ENCODE assay signal across 21 cellular contexts in the genomic region with DNA sequence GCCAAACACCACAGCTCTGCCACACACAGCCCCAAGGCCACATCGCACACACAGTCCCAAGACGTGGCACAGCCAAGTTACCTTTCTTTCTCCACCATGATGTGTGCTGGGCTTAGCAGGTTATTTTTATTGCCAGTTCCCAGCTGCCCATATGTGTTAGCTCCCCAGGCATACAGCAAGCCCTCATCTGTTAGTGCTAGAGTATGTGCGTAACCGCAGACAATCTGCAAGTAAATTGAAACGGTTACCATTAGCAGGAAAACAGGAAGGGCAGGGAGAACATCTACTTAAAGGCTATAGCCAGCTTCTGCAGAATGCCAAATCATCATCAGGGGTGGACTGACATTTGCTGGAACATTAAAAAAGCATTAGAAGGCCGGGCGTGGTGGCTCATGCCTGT. TPM values are rescaled to one million over a fixed set of nuclear protein-coding genes. Genes with fewer than 3 reads are reported as not detected.
DNase-seq lines count a peak whose midpoint lies in the region; ATAC-seq and TF ChIP-seq lines count a peak whose summit lies in the region.
"Had no signal": no experiment of that assay in that cellular context is flagged by ENCODE, and none has a peak within 500 bp of the region (broad histone marks: within the 10 kb centered on the region; RNA-seq: fewer than 3 reads in every experiment).

No MANE protein-coding gene starts in this region.

- H3K4me1 Mint-ChIP-seq in naive thymus-derived CD4-positive, alpha-beta T cell = peaks cover 0 to 2% (median 0%) of the 10 kb centered on the region in 7 donors
- H3K4me1 Mint-ChIP-seq in neural progenitor cell = no peaks in the 10 kb centered on the region
- H3K4me1 Mint-ChIP-seq: H9 had no signal

- no peaks in the 10 kb centered on the region for H3K27me3 Mint-ChIP-seq in naive thymus-derived CD4-positive, alpha-beta T cell
- H3K27me3 Mint-ChIP-seq in neural progenitor cell (ENCODE audit: insufficient read depth, low read depth) = no peaks in the 10 kb centered on the region
- H3K27me3 Mint-ChIP-seq: CD4-positive, alpha-beta memory T cell had no signal

- no peak overlapping the region for H2AFZ ChIP-seq in neural progenitor cell (replicated peaks)
- H2AFZ ChIP-seq: PC-9 had no signal

- H3K4me3 Mint-ChIP-seq in naive thymus-derived CD4-positive, alpha-beta T cell = no peak overlapping the region
- H3K4me3 Mint-ChIP-seq in neural progenitor cell = no peak overlapping the region
- H3K4me3 Mint-ChIP-seq: CD4-positive, alpha-beta memory T cell; H9 had no signal

- no peaks in the 10 kb centered on the region for H3K27me3 ChIP-seq in left ventricle myocardium inferior (ENCODE audit: low read depth)
- H3K27me3 ChIP-seq in naive thymus-derived CD4-positive, alpha-beta T cell (ENCODE audit: control insufficient read depth in 2 of 2, insufficient read depth in 2 of 2, low read length in 2 of 2) = no peaks in the 10 kb centered on the region
- no peaks in the 10 kb centered on the region for H3K27me3 ChIP-seq in neural progenitor cell
- no peaks in the 10 kb centered on the region for H3K27me3 ChIP-seq in brain microvascular endothelial cell (replicated peaks)
- H3K27me3 ChIP-seq: BE2C, MG63, SJCRH30 had no signal

- no peak overlapping the region for H3K9ac ChIP-seq in neural progenitor cell

- intact Hi-C loops in Right ventricle myocardium superior (cut with DNase I) (no loop called here), left ventricle myocardium inferior (cut with micrococcal nuclease) (no loop called here)
- intact Hi-C loops in naive thymus-derived CD4-positive, alpha-beta T cell (cut with micrococcal nuclease) = no loop called here

- no peak overlapping the region for H3K4me2 ChIP-seq in neural progenitor cell
- H3K4me2 ChIP-seq: PC-9 had no signal

- no peak overlapping the region for H3K27ac Mint-ChIP-seq in naive thymus-derived CD4-positive, alpha-beta T cell
- H3K27ac Mint-ChIP-seq in neural progenitor cell = no peak overlapping the region
- H3K27ac Mint-ChIP-seq: CD4-positive, alpha-beta memory T cell; H9 had no signal

- peaks cover 10 to 55% (median 21%) of the 10 kb centered on the region in 5 donors for H3K36me3 Mint-ChIP-seq in naive thymus-derived CD4-positive, alpha-beta T cell
- peaks cover 26% of the 10 kb centered on the region for H3K36me3 Mint-ChIP-seq in neural progenitor cell

- DNase-seq in Right ventricle myocardium superior (no peak), left ventricle myocardium inferior (no peak), OCI-M1 (lab: John Stamatoyannopoulos, UW) (peak; percentile 82), neural progenitor cell (ENCODE audit: low spot score) (no peak), brain microvascular endothelial cell (no peak)
- no peak for DNase-seq in naive thymus-derived CD4-positive, alpha-beta T cell
- DNase-seq in activated CD4-positive, CD25-positive, alpha-beta regulatory T cell (lab: John Stamatoyannopoulos, UW) = no peak
- DNase-seq: BE2C; CD4-positive, alpha-beta memory T cell; GF-D8; H9; IMR-90; Karpas-422; MG63; NCI-H1092; NCI-H2081; NCI-H446 treated with DMSO at 0.1 percent for 48 hours; PC-9; SJCRH30 had no signal

- H3K9me3 ChIP-seq in left ventricle myocardium inferior (replicated peaks) (no peaks in the 10 kb centered on the region), neural progenitor cell (ENCODE audit: low read depth) (no peaks in the 10 kb centered on the region)
- H3K9me3 ChIP-seq in naive thymus-derived CD4-positive, alpha-beta T cell (ENCODE audit: control insufficient read depth in 2 of 3, low read length in 3 of 3) = no peaks in the 10 kb centered on the region
- H3K9me3 ChIP-seq: BE2C, MG63, SJCRH30 had no signal

- H3K36me3 ChIP-seq in left ventricle myocardium inferior (peaks cover 89% of the 10 kb centered on the region), neural progenitor cell (no peaks in the 10 kb centered on the region), brain microvascular endothelial cell (replicated peaks) (no peaks in the 10 kb centered on the region)
- peaks cover 0 to 35% (median 0%) of the 10 kb centered on the region in 3 experiments for H3K36me3 ChIP-seq in naive thymus-derived CD4-positive, alpha-beta T cell (ENCODE audit: control insufficient read depth in 2 of 3, insufficient read depth in 3 of 3, low read length in 3 of 3)

- TF ChIP-seq CTCF in left ventricle myocardium inferior (IDR thresholded peaks at IDR 0.05; ENCODE audit: borderline replicate concordance) (no peak), neural progenitor cell (IDR thresholded peaks at IDR 0.05) (no peak), brain microvascular endothelial cell (IDR thresholded peaks at IDR 0.05; ENCODE audit: low read depth, low read length, missing control alignments) (no peak)

- H3K27ac ChIP-seq in left ventricle myocardium inferior (replicated peaks) (no peak overlapping the region), neural progenitor cell (no peak overlapping the region), brain microvascular endothelial cell (no peak overlapping the region)
- H3K27ac ChIP-seq in naive thymus-derived CD4-positive, alpha-beta T cell (ENCODE audit: low read depth, low read length) = no peak overlapping the region
- H3K27ac ChIP-seq: PC-9, RWPE1, SJCRH30 had no signal

- CTCF ChIA-PET in naive thymus-derived CD4-positive, alpha-beta T cell (lab: Charles Lee) = no interaction called here

- H3K79me2 ChIP-seq in neural progenitor cell (ENCODE audit: low read depth) = no peaks in the 10 kb centered on the region

- no peaks in the 10 kb centered on the region for H3K9me3 Mint-ChIP-seq in naive thymus-derived CD4-positive, alpha-beta T cell
- no peaks in the 10 kb centered on the region for H3K9me3 Mint-ChIP-seq in neural progenitor cell
- H3K9me3 Mint-ChIP-seq: CD4-positive, alpha-beta memory T cell; H9 had no signal

- H3K4me3 ChIP-seq in left ventricle myocardium inferior (no peak overlapping the region), neural progenitor cell (no peak overlapping the region), brain microvascular endothelial cell (ENCODE audit: low read depth, low read length) (no peak overlapping the region)
- no peak overlapping the region for H3K4me3 ChIP-seq in naive thymus-derived CD4-positive, alpha-beta T cell (ENCODE audit: low read length)
- H3K4me3 ChIP-seq: MG63, PC-9, SJCRH30 had no signal

- no peaks in the 10 kb centered on the region for H4K20me1 ChIP-seq in neural progenitor cell (ENCODE audit: low read depth)

- H3F3A ChIP-seq in neural progenitor cell (ENCODE audit: low read depth) = no peaks in the 10 kb centered on the region

- H3K4me1 ChIP-seq in left ventricle myocardium inferior (no peaks in the 10 kb centered on the region), neural progenitor cell (no peaks in the 10 kb centered on the region)
- H3K4me1 ChIP-seq in naive thymus-derived CD4-positive, alpha-beta T cell (ENCODE audit: control insufficient read depth in 2 of 2, insufficient read depth in 2 of 2, low read length in 2 of 2) = no peaks in the 10 kb centered on the region
- H3K4me1 ChIP-seq: BE2C, SJCRH30 had no signal

- peak; percentile 43 for ATAC-seq in Right ventricle myocardium superior (ENCODE audit: poor library complexity)
- ATAC-seq in naive thymus-derived CD4-positive, alpha-beta T cell = peak; percentile 31
- no peak for ATAC-seq in HG02759 (IDR thresholded peaks at IDR 0.05; ENCODE audit: unreplicated experiment)

- POLR2A ChIA-PET in naive thymus-derived CD4-positive, alpha-beta T cell (lab: Charles Lee) = no interaction called here

- in situ Hi-C loops in brain microvascular endothelial cell (cut with HindIII; ENCODE audit: low pct_ligation_motif_present, low sequenced_read_pairs) = no loop called here

RNA-seq across cellular contexts. Expression of a gene that starts 34.1 kb away (rescaled TPM):
- total RNA-seq in Right ventricle myocardium superior (21.0 TPM), left ventricle myocardium inferior (21.6 TPM), neural progenitor cell (ENCODE audit: low replicate concordance) (34.4 and 54.2 TPM in 2 replicates)
- 10 to 100 TPM; 16.3 to 22.2 (median 20.4) TPM for total RNA-seq in naive thymus-derived CD4-positive, alpha-beta T cell
- polyA plus RNA-seq in naive thymus-derived CD4-positive, alpha-beta T cell = 10 to 100 TPM in 1 of 2 donors, 1 to 10 TPM in 1; 8.1 to 12.9 TPM

RNA-seq across cellular contexts. Expression of a gene that starts 55.5 kb away (rescaled TPM):
- 17.6 TPM for total RNA-seq in Right ventricle myocardium superior
- total RNA-seq in left ventricle myocardium inferior = 15.1 TPM
- total RNA-seq in naive thymus-derived CD4-positive, alpha-beta T cell = 100 to 1,000 TPM in 4 of 5 experiments, 10 to 100 TPM in 1; 96.0 to 132 (median 126) TPM
- polyA plus RNA-seq in naive thymus-derived CD4-positive, alpha-beta T cell = 10 to 100 TPM; 80.6 to 88.4 TPM
- 4.9 and 6.6 TPM in 2 replicates for total RNA-seq in neural progenitor cell (ENCODE audit: low replicate concordance)
- total RNA-seq: SJCRH30 had no signal
